9 cellular contexts compared by ENCODE assay signal in the genomic region with DNA sequence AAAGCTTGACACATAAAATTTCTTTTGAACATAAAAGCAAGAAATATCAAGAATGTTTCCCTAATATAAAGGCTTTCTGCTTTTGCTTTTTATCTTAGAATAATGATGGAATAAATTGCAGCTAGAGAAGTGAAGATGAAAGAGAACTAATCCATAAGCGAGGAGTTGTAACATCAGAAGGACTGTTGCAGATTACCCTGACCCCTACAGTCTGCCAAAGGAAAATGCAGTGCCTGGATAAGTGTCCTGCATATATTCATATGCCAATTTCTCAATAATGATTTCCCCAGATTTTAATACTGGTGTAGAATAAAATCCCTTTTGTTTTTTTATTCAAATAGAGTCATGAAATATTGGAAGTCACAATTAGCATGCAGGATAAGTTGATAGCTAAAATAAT.
A peak's percentile ranks its signal among the peaks of the same experiment; 100 is the strongest.
DNase-seq lines count a peak whose midpoint lies in the region; ATAC-seq and TF ChIP-seq lines count a peak whose summit lies in the region.
"Had no signal": no experiment of that assay in that cellular context is flagged by ENCODE, and none has a peak within 500 bp of the region (broad histone marks: within the 10 kb centered on the region; RNA-seq: fewer than 3 reads in every experiment).

No MANE protein-coding gene starts in this region.

- no peak for TF ChIP-seq POLR2A in NB4 (IDR thresholded peaks at IDR 0.05; ENCODE audit: extremely low read depth, insufficient read length)

- H3K4me3 Mint-ChIP-seq in neural crest cell: no peak overlapping the region
- H3K4me3 Mint-ChIP-seq: activated naive CD8-positive, alpha-beta T cell treated with anti-CD3 and anti-CD28 coated beads for 36 hours; stimulated activated naive CD8-positive, alpha-beta T cell treated with anti-CD3 and anti-CD28 coated beads, Interleukin-15, amount 100 ng/mL, for 72 hours had no signal

- no peaks in the 10 kb centered on the region for H3K27me3 Mint-ChIP-seq in neural crest cell (ENCODE audit: low read depth)
- H3K27me3 Mint-ChIP-seq: activated naive CD8-positive, alpha-beta T cell treated with anti-CD3 and anti-CD28 coated beads for 36 hours; stimulated activated naive CD8-positive, alpha-beta T cell treated with anti-CD3 and anti-CD28 coated beads, Interleukin-15, amount 100 ng/mL, for 72 hours had no signal

- ATAC-seq in omental fat pad (ENCODE audit: low FRiP score): no peak
- ATAC-seq: stimulated activated naive CD8-positive, alpha-beta T cell treated with anti-CD3 and anti-CD28 coated beads, Interleukin-15, amount 100 ng/mL, for 72 hours had no signal

- DNase-seq in GM04504 (ENCODE audit: low read depth): peak; percentile 9
- peak; percentile 14 for DNase-seq in NB4 (ENCODE audit: low read depth)
- DNase-seq in choroid plexus epithelial cell (ENCODE audit: low read depth): peak; percentile 40
- DNase-seq in neural crest cell (ENCODE audit: low read depth, low spot score): no peak
- DNase-seq in stimulated activated CD4-positive, alpha-beta T cell treated with anti-CD3 and anti-CD28 coated beads, Interleukin-15, amount 100 ng/mL, for 24 hours: no peak
- no peak for DNase-seq in omental fat pad (ENCODE audit: low spot score)
- DNase-seq in NCI-H2227 (lab: John Stamatoyannopoulos, UW; ENCODE audit: unreplicated experiment): no peak
- DNase-seq: activated naive CD8-positive, alpha-beta T cell treated with anti-CD3 and anti-CD28 coated beads for 36 hours; stimulated activated naive CD8-positive, alpha-beta T cell treated with anti-CD3 and anti-CD28 coated beads, Interleukin-15, amount 100 ng/mL, for 72 hours had no signal

- no peak overlapping the region for H3K27ac Mint-ChIP-seq in neural crest cell (ENCODE audit: unreplicated experiment)
- H3K27ac Mint-ChIP-seq: activated naive CD8-positive, alpha-beta T cell treated with anti-CD3 and anti-CD28 coated beads for 36 hours; stimulated activated naive CD8-positive, alpha-beta T cell treated with anti-CD3 and anti-CD28 coated beads, Interleukin-15, amount 100 ng/mL, for 72 hours had no signal

- H3K36me3 Mint-ChIP-seq in neural crest cell (ENCODE audit: low read depth): no peaks in the 10 kb centered on the region
- H3K36me3 Mint-ChIP-seq: activated naive CD8-positive, alpha-beta T cell treated with anti-CD3 and anti-CD28 coated beads for 36 hours had no signal

- TF ChIP-seq CTCF in NB4 (IDR thresholded peaks at IDR 0.05; ENCODE audit: low read depth, low read length) (peak; percentile 28), choroid plexus epithelial cell (conservative IDR thresholded peaks at IDR 0.05; ENCODE audit: low read depth, low read length) (peak; percentile 51), neural crest cell (conservative IDR thresholded peaks at IDR 0.05) (peak; percentile 57), omental fat pad (IDR thresholded peaks at IDR 0.05) (no peak)

- no peaks in the 10 kb centered on the region for H3K4me1 Mint-ChIP-seq in neural crest cell
- H3K4me1 Mint-ChIP-seq: activated naive CD8-positive, alpha-beta T cell treated with anti-CD3 and anti-CD28 coated beads for 36 hours; stimulated activated naive CD8-positive, alpha-beta T cell treated with anti-CD3 and anti-CD28 coated beads, Interleukin-15, amount 100 ng/mL, for 72 hours had no signal

- no peak overlapping the region for H3K4me3 ChIP-seq in NB4 (ENCODE audit: low read depth, low read length)
- H3K4me3 ChIP-seq in choroid plexus epithelial cell (ENCODE audit: low read depth, low read length): no peak overlapping the region

- peaks cover 4% of the 10 kb centered on the region for H3K9me3 Mint-ChIP-seq in neural crest cell

Comparison
In these comparisons a context has a peak if more than half of its experiments do, and no peak if none do; other contexts are left out.
1. DNase-seq: peak in GM04504 (single experiment), NB4 (single experiment) and choroid plexus epithelial cell (single experiment); none in neural crest cell (single experiment), stimulated activated CD4-positive, alpha-beta T cell treated with anti-CD3 and anti-CD28 coated beads, Interleukin-15, amount 100 ng/mL, for 24 hours (single experiment), omental fat pad (single experiment) and NCI-H2227 (single experiment).
2. CTCF ChIP-seq: peak in NB4 (single experiment), choroid plexus epithelial cell (single experiment) and neural crest cell (single experiment); none in omental fat pad (0 of 3).